In genomic region chr10:11177926-11178453, GRCh38 we compare ENCODE assay signal across 8 cellular contexts.
DNase-seq lines count a peak whose midpoint lies in the region; ATAC-seq and TF ChIP-seq lines count a peak whose summit lies in the region.

No MANE protein-coding gene starts in this region.

- peaks cover 0 to 4% (median 0%) of the 10 kb centered on the region in 7 donors for H3K9me3 Mint-ChIP-seq in CD14-positive monocyte
- H3K9me3 Mint-ChIP-seq in activated CD8-positive, alpha-beta T cell treated with anti-CD3 and anti-CD28 coated beads, Interleukin-2, amount 10 ng/mL, durations not matched to agents 7 days and 5 days (ENCODE audit: insufficient read depth): no peaks in the 10 kb centered on the region

- TF ChIP-seq CTCF in CD14-positive monocyte (IDR thresholded peaks at IDR 0.05) (no peak), GM20000 (IDR thresholded peaks at IDR 0.05; ENCODE audit: extremely low read depth, missing control alignments) (peak; percentile 14)

- H3K4me3 Mint-ChIP-seq in CD14-positive monocyte: peak overlapping the region; percentile 51 to 72
- no peak overlapping the region for H3K4me3 Mint-ChIP-seq in activated CD8-positive, alpha-beta T cell treated with anti-CD3 and anti-CD28 coated beads, Interleukin-2, amount 10 ng/mL, durations not matched to agents 7 days and 5 days

- peaks cover 69% of the 10 kb centered on the region for H3K4me1 Mint-ChIP-seq in CD14-positive monocyte
- H3K4me1 Mint-ChIP-seq in activated CD8-positive, alpha-beta T cell treated with anti-CD3 and anti-CD28 coated beads, Interleukin-2, amount 10 ng/mL, durations not matched to agents 7 days and 5 days (ENCODE audit: low read depth): peaks cover 99% of the 10 kb centered on the region

- POLR2A ChIA-PET in activated CD8-positive, alpha-beta T cell treated with anti-CD3 and anti-CD28 coated beads, Interleukin-2, amount 10 ng/mL, durations not matched to agents 7 days and 5 days (lab: Charles Lee): interaction anchor here (1.0 to 19.3 kb wide), 17 partner anchors 11 to 72 kb away, joined by 3 to 1291 read pairs (median 9); no protein-coding TSS in a partner anchor

- H3K27ac Mint-ChIP-seq in CD14-positive monocyte: peak overlapping the region; percentile 92 to 97 (median 95)
- H3K27ac Mint-ChIP-seq in activated CD8-positive, alpha-beta T cell treated with anti-CD3 and anti-CD28 coated beads, Interleukin-2, amount 10 ng/mL, durations not matched to agents 7 days and 5 days: no peak overlapping the region

- H3K36me3 Mint-ChIP-seq in CD14-positive monocyte: peaks cover 79 to 81% of the 10 kb centered on the region in 2 donors
- H3K36me3 Mint-ChIP-seq in activated CD8-positive, alpha-beta T cell treated with anti-CD3 and anti-CD28 coated beads, Interleukin-2, amount 10 ng/mL, durations not matched to agents 7 days and 5 days (ENCODE audit: low read depth): peaks cover 97% of the 10 kb centered on the region

- CTCF ChIA-PET in activated CD8-positive, alpha-beta T cell treated with anti-CD3 and anti-CD28 coated beads, Interleukin-2, amount 10 ng/mL, durations not matched to agents 7 days and 5 days (lab: Charles Lee): interaction anchor here (0.9 to 11.7 kb wide), 12 partner anchors 11 to 92 kb away, joined by 3 to 163 read pairs (median 4); no protein-coding TSS in a partner anchor

- peaks cover 0 to 1% (median 0%) of the 10 kb centered on the region in 3 donors for H3K27me3 Mint-ChIP-seq in CD14-positive monocyte (ENCODE audit: low read depth in 3 of 3)
- H3K27me3 Mint-ChIP-seq in activated CD8-positive, alpha-beta T cell treated with anti-CD3 and anti-CD28 coated beads, Interleukin-2, amount 10 ng/mL, durations not matched to agents 7 days and 5 days (ENCODE audit: low read depth): no peaks in the 10 kb centered on the region

- peak; percentile 17 for ATAC-seq in activated CD8-positive, alpha-beta T cell treated with anti-CD3 and anti-CD28 coated beads, Interleukin-2, amount 10 ng/mL, durations not matched to agents 7 days and 5 days
- no peak for ATAC-seq in HG03565 (IDR thresholded peaks at IDR 0.05; ENCODE audit: unreplicated experiment)

- intact Hi-C loops in CD14-positive monocyte (cut with micrococcal nuclease): loop anchor here in 1 of 2 donors (1.0 to 5.0 kb wide), 2 partner anchors 13 to 49 kb away; no protein-coding TSS in a partner anchor

- DNase-seq in CD14-positive monocyte (ENCODE audit: low spot score) (no peak), GM20000 (ENCODE audit: low spot score) (no peak), left kidney (ENCODE audit: low read depth, low spot score) (peak; percentile 28), NCI-H748 treated with DMSO at 0.1 percent for 48 hours (lab: John Stamatoyannopoulos, UW) (no peak), NCI-H2107 (lab: John Stamatoyannopoulos, UW) (no peak), DMS153 treated with DMSO at 0.1 percent for 48 hours (lab: John Stamatoyannopoulos, UW; ENCODE audit: unreplicated experiment) (no peak)
- DNase-seq in activated CD8-positive, alpha-beta T cell treated with anti-CD3 and anti-CD28 coated beads, Interleukin-2, amount 10 ng/mL, durations not matched to agents 7 days and 5 days: peak; percentile 59

Comparison
In these comparisons a context has a peak if more than half of its experiments do, and no peak if none do; other contexts are left out.
1. DNase-seq: peak in activated CD8-positive, alpha-beta T cell treated with anti-CD3 and anti-CD28 coated beads, Interleukin-2, amount 10 ng/mL, durations not matched to agents 7 days and 5 days (single experiment) and left kidney (single experiment); none in CD14-positive monocyte (single experiment), GM20000 (single experiment), NCI-H748 treated with DMSO at 0.1 percent for 48 hours (single experiment), NCI-H2107 (single experiment) and DMS153 treated with DMSO at 0.1 percent for 48 hours (single experiment).